1 cellular context compared by ENCODE assay signal in genomic region chr9:2620876-2621677, GRCh38.
TF ChIP-seq lines count a peak whose summit lies in the region.

No MANE protein-coding gene starts in this region.

TF ChIP-seq in HepG2, 621 proteins besides CTCF, POLR2A, EP300 and RAD21 (continued from another document and continues in another):
- TF ChIP-seq ZNF276 (CRISPR knock-in tag; IDR thresholded peaks at IDR 0.05; ENCODE audit: low read depth) (no peak), MAFF (IDR thresholded peaks at IDR 0.05; ENCODE audit: low read depth, low read length) (no peak), SRSF1 (optimal IDR thresholded peaks at IDR 0.05; ENCODE audit: low read depth, low read length) (peak; percentile 55), TOPORS (CRISPR knock-in tag; IDR thresholded peaks at IDR 0.05) (no peak), HNRNPLL (IDR thresholded peaks at IDR 0.05; ENCODE audit: low read depth, low read length, poor library complexity, severe bottlenecking) (peak; percentile 70), ZNF382 (CRISPR knock-in tag; IDR thresholded peaks at IDR 0.05; ENCODE audit: borderline replicate concordance) (no peak), PLRG1 (conservative IDR thresholded peaks at IDR 0.05) (no peak), ZNF790 (CRISPR knock-in tag; IDR thresholded peaks at IDR 0.05; ENCODE audit: borderline replicate concordance) (no peak), ZBTB37 (CRISPR knock-in tag; IDR thresholded peaks at IDR 0.05) (no peak), ZNF275 (CRISPR knock-in tag; IDR thresholded peaks at IDR 0.05; ENCODE audit: borderline replicate concordance) (no peak), REST (IDR thresholded peaks at IDR 0.05; ENCODE audit: borderline replicate concordance in 1 of 2, low read depth in 1 of 2, low read length in 2 of 2) (peak in 1 of 2 experiments; percentile 5; a peak in 1 of 4 replicates), RBFOX2 (IDR thresholded peaks at IDR 0.05; ENCODE audit: low read depth, low read length) (peak; percentile 43), SP4 (CRISPR knock-in tag; IDR thresholded peaks at IDR 0.05) (peak; percentile 59; the same call in 1 of the 2 replicates), ZNF615 (CRISPR knock-in tag; IDR thresholded peaks at IDR 0.05; ENCODE audit: borderline replicate concordance) (no peak), WIZ (CRISPR knock-in tag; IDR thresholded peaks at IDR 0.05) (no peak), ZNF644 (CRISPR knock-in tag; IDR thresholded peaks at IDR 0.05; ENCODE audit: low read depth) (no peak), LRRFIP1 (CRISPR knock-in tag; conservative IDR thresholded peaks at IDR 0.05) (no peak), ZMAT3 (CRISPR knock-in tag; conservative IDR thresholded peaks at IDR 0.05) (no peak), ARID3A (IDR thresholded peaks at IDR 0.05; ENCODE audit: low read depth, low read length) (no peak), ZNF782 (CRISPR knock-in tag; IDR thresholded peaks at IDR 0.05; ENCODE audit: borderline replicate concordance) (no peak), FOXO4 (CRISPR knock-in tag; conservative IDR thresholded peaks at IDR 0.05) (no peak), DMAP1 (CRISPR knock-in tag; IDR thresholded peaks at IDR 0.05) (peak; percentile 36; the same call in 1 of the 2 replicates), PLSCR1 (CRISPR knock-in tag; IDR thresholded peaks at IDR 0.05; ENCODE audit: borderline replicate concordance) (no peak), ZNF883 (CRISPR knock-in tag; IDR thresholded peaks at IDR 0.05; ENCODE audit: not compliant biosample characterization) (no peak), ZBTB43 (CRISPR knock-in tag; conservative IDR thresholded peaks at IDR 0.05) (no peak), ZNF205 (CRISPR knock-in tag; IDR thresholded peaks at IDR 0.05) (no peak), HNRNPH1 (optimal IDR thresholded peaks at IDR 0.05; ENCODE audit: low read depth, low read length) (no peak), ZFY (CRISPR knock-in tag; IDR thresholded peaks at IDR 0.05) (0 out of 2 replicates have a peak, but pooled peaks have one; percentile 23), CBX2 (IDR thresholded peaks at IDR 0.05; ENCODE audit: low read depth, low read length) (no peak), CBX2 (CRISPR knock-in tag; IDR thresholded peaks at IDR 0.05; ENCODE audit: low read depth) (no peak), ZNF761 (CRISPR knock-in tag; conservative IDR thresholded peaks at IDR 0.05) (no peak), HDAC6 (IDR thresholded peaks at IDR 0.05; ENCODE audit: low read depth, low read length) (no peak), NR2F2 (IDR thresholded peaks at IDR 0.05; ENCODE audit: borderline replicate concordance, low read depth) (no peak), NFAT5 (CRISPR knock-in tag; IDR thresholded peaks at IDR 0.05) (no peak), ARNT (IDR thresholded peaks at IDR 0.05) (no peak), ARNTL (CRISPR knock-in tag; IDR thresholded peaks at IDR 0.05) (no peak), ZNF75D (CRISPR knock-in tag; IDR thresholded peaks at IDR 0.05; ENCODE audit: borderline replicate concordance) (no peak), GATA4 (IDR thresholded peaks at IDR 0.05; ENCODE audit: borderline replicate concordance, low read depth) (no peak)
